1 cellular context compared by ENCODE assay signal in genomic region chr1:27967106-27967883, GRCh38.
TF ChIP-seq lines count a peak whose summit lies in the region.

No MANE protein-coding gene starts in this region.

TF ChIP-seq in IMR-90, 13 proteins besides CTCF, POLR2A, EP300 and RAD21:
- TF ChIP-seq SMC3 (IDR thresholded peaks at IDR 0.05; ENCODE audit: low read depth, low read length) (no peak), MAZ (IDR thresholded peaks at IDR 0.05; ENCODE audit: borderline replicate concordance, low read depth, low read length) (no peak), CEBPB (IDR thresholded peaks at IDR 0.05; ENCODE audit: low read depth, low read length) (no peak), CHD1 (IDR thresholded peaks at IDR 0.05; ENCODE audit: low read depth, low read length) (no peak), USF2 (IDR thresholded peaks at IDR 0.05; ENCODE audit: low read depth, low read length) (no peak), MXI1 (IDR thresholded peaks at IDR 0.05; ENCODE audit: borderline replicate concordance, low read depth, low read length) (no peak), BHLHE40 (IDR thresholded peaks at IDR 0.05; ENCODE audit: low read depth, low read length) (no peak)
